Comparison of ENCODE assay signal across 9 cellular contexts in the genomic region with DNA sequence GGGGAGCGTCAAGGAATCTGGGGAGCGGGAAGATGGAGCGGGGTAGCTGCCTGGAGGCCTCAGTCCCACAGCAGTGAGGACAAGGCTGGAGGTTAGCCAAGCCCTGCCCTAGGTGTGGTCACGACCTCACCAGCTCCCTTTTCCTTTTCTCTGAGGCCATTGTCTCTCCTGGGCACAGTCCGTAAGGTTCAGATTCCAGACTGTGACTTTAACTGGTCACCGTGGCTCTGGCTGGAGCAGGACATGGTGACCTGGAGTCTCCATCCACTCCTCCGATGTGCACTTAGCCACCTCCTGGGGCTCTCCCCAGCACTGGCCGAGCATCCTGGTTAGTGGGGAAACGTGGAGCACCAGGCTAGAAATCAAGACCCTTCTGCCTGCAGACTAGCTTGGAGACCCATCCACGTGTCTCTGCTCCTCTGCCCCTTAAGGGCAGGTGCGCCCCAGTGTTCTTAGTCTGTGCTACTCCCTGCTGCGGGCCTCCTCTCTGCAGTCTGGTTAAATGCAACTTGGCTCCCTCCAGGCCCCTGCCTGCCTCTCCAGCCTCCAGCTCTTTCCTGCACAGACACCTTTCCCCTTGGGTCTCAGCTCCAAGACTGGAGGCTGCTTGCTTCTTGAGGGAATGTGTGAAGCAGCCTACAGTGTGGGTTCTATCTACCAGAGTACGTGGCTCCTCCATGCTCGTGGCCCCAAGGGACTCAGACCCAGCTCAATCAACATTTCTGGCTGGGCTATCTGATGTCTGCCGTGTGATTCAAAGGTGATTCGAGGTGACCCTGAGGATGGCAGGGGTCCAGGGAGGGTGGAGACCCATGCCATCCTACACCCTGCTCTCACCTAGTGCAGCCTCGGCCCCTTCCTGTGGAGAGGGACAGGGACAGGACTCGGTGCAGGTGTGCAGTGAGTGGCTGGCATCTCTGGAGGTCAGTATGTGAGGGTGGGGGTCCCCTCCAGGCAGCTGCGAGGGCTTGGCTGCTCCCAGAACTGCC. TPM values are rescaled to one million over a fixed set of nuclear protein-coding genes. Genes with fewer than 3 reads are reported as not detected.
DNase-seq lines count a peak whose midpoint lies in the region; TF ChIP-seq lines count a peak whose summit lies in the region.
"Had no signal": no experiment of that assay in that cellular context is flagged by ENCODE, and none has a peak within 500 bp of the region (broad histone marks: within the 10 kb centered on the region; RNA-seq: fewer than 3 reads in every experiment).

No MANE protein-coding gene starts in this region.

- H3K9me3 Mint-ChIP-seq in CD8-positive, alpha-beta memory T cell = no peaks in the 10 kb centered on the region
- no peaks in the 10 kb centered on the region for H3K9me3 Mint-ChIP-seq in chondrocyte (ENCODE audit: low read depth)

- H3K4me3 Mint-ChIP-seq in CD8-positive, alpha-beta memory T cell = peak overlapping the region; percentile 79 to 95 (median 93)
- H3K4me3 Mint-ChIP-seq in chondrocyte (ENCODE audit: unreplicated experiment) = peak overlapping the region; percentile 94

- no peaks in the 10 kb centered on the region for H3F3A ChIP-seq in neural cell (ENCODE audit: insufficient read depth, low read length, poor library complexity, severe bottlenecking)

- H3K36me3 ChIP-seq in CD8-positive, alpha-beta memory T cell (ENCODE audit: insufficient read depth, low read length) = peaks cover 5% of the 10 kb centered on the region
- no peaks in the 10 kb centered on the region; the same call in 1 of the 2 replicates for H3K36me3 ChIP-seq in Karpas-422 (ENCODE audit: insufficient read depth, low read length)
- no peaks in the 10 kb centered on the region for H3K36me3 ChIP-seq in neural cell (ENCODE audit: insufficient read depth, low read length)

- H3K9me2 ChIP-seq in Karpas-422 (replicated peaks; ENCODE audit: insufficient read depth, low read length) (no peaks in the 10 kb centered on the region), neural cell (ENCODE audit: insufficient read depth, low read length) (no peaks in the 10 kb centered on the region)

- H3K27me3 Mint-ChIP-seq in CD8-positive, alpha-beta memory T cell = peaks cover 11 to 17% of the 10 kb centered on the region in 2 donors
- H3K27me3 Mint-ChIP-seq in chondrocyte (ENCODE audit: low read depth) = peaks cover 15% of the 10 kb centered on the region

- no peak for DNase-seq in CD8-positive, alpha-beta memory T cell
- DNase-seq in Karpas-422 = peak; percentile 74
- DNase-seq in chondrocyte (ENCODE audit: low spot score) = no peak
- DNase-seq in NCI-H748 (lab: John Stamatoyannopoulos, UW; ENCODE audit: unreplicated experiment) = no peak
- no peak for DNase-seq in ACHN
- no peak for DNase-seq in AML-193 (lab: John Stamatoyannopoulos, UW)
- no peak for DNase-seq in ureter (ENCODE audit: low spot score)
- DNase-seq: dermis blood vessel endothelial cell had no signal

- H3K27me3 ChIP-seq in CD8-positive, alpha-beta memory T cell (ENCODE audit: insufficient read depth, low read length, poor library complexity, severe bottlenecking) = peaks cover 18% of the 10 kb centered on the region
- H3K27me3 ChIP-seq in Karpas-422 (ENCODE audit: low read length) (no peaks in the 10 kb centered on the region), neural cell (ENCODE audit: insufficient read depth, low read depth, low read length) (peaks cover 19% of the 10 kb centered on the region)

- H3K27ac ChIP-seq in CD8-positive, alpha-beta memory T cell (ENCODE audit: low read depth, low read length) = peak overlapping the region; percentile 97
- peak overlapping the region; percentile 97 for H3K27ac ChIP-seq in Karpas-422 (ENCODE audit: low read length)
- no peak overlapping the region for H3K27ac ChIP-seq in neural cell (ENCODE audit: low read length)

- no peaks in the 10 kb centered on the region for H3K9me3 ChIP-seq in CD8-positive, alpha-beta memory T cell (ENCODE audit: low read length)
- H3K9me3 ChIP-seq in Karpas-422 (ENCODE audit: low read length) (no peaks in the 10 kb centered on the region), neural cell (ENCODE audit: low read length) (no peaks in the 10 kb centered on the region)

- H3K79me2 ChIP-seq in Karpas-422 (ENCODE audit: low read length) (peaks cover 64% of the 10 kb centered on the region), neural cell (replicated peaks; ENCODE audit: insufficient read depth, low read length) (peaks cover 13% of the 10 kb centered on the region)

- POLR2A ChIA-PET in CD8-positive, alpha-beta memory T cell (lab: Charles Lee) = interaction anchor here (0.6 kb wide), 1 partner anchor 8 kb away, joined by 3 read pairs; no protein-coding TSS in a partner anchor

- peak overlapping the region; percentile 65 to 97 (median 93) for H3K27ac Mint-ChIP-seq in CD8-positive, alpha-beta memory T cell
- H3K27ac Mint-ChIP-seq in chondrocyte (ENCODE audit: unreplicated experiment) = peak overlapping the region; percentile 97

- TF ChIP-seq CTCF in chondrocyte (IDR thresholded peaks at IDR 0.05) (no peak), neural cell (IDR thresholded peaks at IDR 0.05; ENCODE audit: poor library complexity, severe bottlenecking) (no peak)

- peaks cover 23 to 58% (median 25%) of the 10 kb centered on the region in 3 donors for H3K4me1 Mint-ChIP-seq in CD8-positive, alpha-beta memory T cell
- peaks cover 59% of the 10 kb centered on the region for H3K4me1 Mint-ChIP-seq in chondrocyte (ENCODE audit: low read depth)

- peak overlapping the region; percentile 100 for H3K9ac ChIP-seq in Karpas-422 (ENCODE audit: low read length)
- no peak overlapping the region for H3K9ac ChIP-seq in neural cell (ENCODE audit: low read length)

- peaks cover 37% of the 10 kb centered on the region for H3K4me1 ChIP-seq in CD8-positive, alpha-beta memory T cell (ENCODE audit: insufficient read depth, low read length)
- peaks cover 58% of the 10 kb centered on the region for H3K4me1 ChIP-seq in Karpas-422 (ENCODE audit: low read length)

- no peak for TF ChIP-seq EP300 in neural cell (conservative IDR thresholded peaks at IDR 0.05; ENCODE audit: poor library complexity, severe bottlenecking)

- in situ Hi-C loops in ACHN (cut with HindIII; ENCODE audit: low pct_ligation_motif_present, low pct_unique_long_range_greater_than_20kb, low sequenced_read_pairs) = no loop called here

- TF ChIP-seq RAD21 in neural cell (conservative IDR thresholded peaks at IDR 0.05) = no peak

- peak overlapping the region; percentile 93 for H3K4me3 ChIP-seq in CD8-positive, alpha-beta memory T cell (ENCODE audit: low read length)
- peak overlapping the region; percentile 95 for H3K4me3 ChIP-seq in Karpas-422 (ENCODE audit: low read length)
- H3K4me3 ChIP-seq in neural cell (ENCODE audit: low read length) = peak overlapping the region; percentile 99

- H3K4me2 ChIP-seq in Karpas-422 (ENCODE audit: low read depth, low read length, poor library complexity, severe bottlenecking) = peak overlapping the region; percentile 95
- H3K4me2 ChIP-seq in neural cell (ENCODE audit: low read length) = no peak overlapping the region

- H2AFZ ChIP-seq in Karpas-422 (ENCODE audit: low read length) (no peak overlapping the region), neural cell (ENCODE audit: low read depth, low read length) (no peak overlapping the region)

- H3K36me3 Mint-ChIP-seq in CD8-positive, alpha-beta memory T cell = peaks cover 0 to 11% (median 0%) of the 10 kb centered on the region in 3 donors
- peaks cover 1% of the 10 kb centered on the region for H3K36me3 Mint-ChIP-seq in chondrocyte (ENCODE audit: low read depth)

- CTCF ChIA-PET in CD8-positive, alpha-beta memory T cell (lab: Charles Lee) = no interaction called here

- H4K20me1 ChIP-seq in Karpas-422 (ENCODE audit: insufficient read depth, low read depth, low read length) (peaks cover 5% of the 10 kb centered on the region; the same call in 1 of the 2 replicates), neural cell (ENCODE audit: insufficient read depth) (no peaks in the 10 kb centered on the region)

TF ChIP-seq in neural cell, 6 proteins besides CTCF, POLR2A, EP300 and RAD21 (continues in another document):
- TF ChIP-seq SMC3 (conservative IDR thresholded peaks at IDR 0.05; ENCODE audit: poor library complexity) (no peak), EZH2 (IDR thresholded peaks at IDR 0.05; ENCODE audit: borderline replicate concordance, insufficient read depth, low read length, poor library complexity, severe bottlenecking) (no peak), MXI1 (conservative IDR thresholded peaks at IDR 0.05; ENCODE audit: poor library complexity, severe bottlenecking) (no peak)

RNA-seq across cellular contexts. Expression of a gene that starts 5.2 kb away (rescaled TPM):
- 10 to 100 TPM; 42.4 to 44.7 TPM for total RNA-seq in CD8-positive, alpha-beta memory T cell
- polyA plus RNA-seq in CD8-positive, alpha-beta memory T cell = 69.9 TPM
- 163 and 270 TPM in 2 replicates for total RNA-seq in Karpas-422 (2014; rRNA removed; shearing (Covaris generic); ENCODE audit: low replicate concordance)
- total RNA-seq in chondrocyte = 101 to 111 TPM (median 107 TPM) in 3 replicates
- polyA plus RNA-seq in neural cell = 81.4 and 89.2 TPM in 2 replicates
- 45.8 and 46.9 TPM in 2 replicates for polyA minus RNA-seq in neural cell
- total RNA-seq in ureter = 69.9 TPM

RNA-seq across cellular contexts. Expression of a gene that starts 23.2 kb away (rescaled TPM):
- total RNA-seq in CD8-positive, alpha-beta memory T cell = not detected
- polyA plus RNA-seq in CD8-positive, alpha-beta memory T cell = not detected
- total RNA-seq in Karpas-422 (2014; rRNA removed; shearing (Covaris generic); ENCODE audit: low replicate concordance) = not detected in 2 replicates
- total RNA-seq in chondrocyte = not detected in 3 replicates
- not detected in 2 replicates for polyA plus RNA-seq in neural cell
- polyA minus RNA-seq in neural cell = not detected in 2 replicates
- total RNA-seq in ureter = not detected
- total RNA-seq: dermis blood vessel endothelial cell had no signal

RNA-seq across cellular contexts. Expression of a gene that starts 28.9 kb away (rescaled TPM):
- total RNA-seq in CD8-positive, alpha-beta memory T cell = 10 to 100 TPM; 18.7 to 19.6 TPM
- 9.3 TPM for polyA plus RNA-seq in CD8-positive, alpha-beta memory T cell
- total RNA-seq in Karpas-422 (2014; rRNA removed; shearing (Covaris generic); ENCODE audit: low replicate concordance) = 3.5 and 7.8 TPM in 2 replicates
- total RNA-seq in chondrocyte = 17.8 to 18.3 TPM (median 18.3 TPM) in 3 replicates
- 27.6 and 28.0 TPM in 2 replicates for polyA plus RNA-seq in neural cell
- 21.8 and 28.5 TPM in 2 replicates for polyA minus RNA-seq in neural cell
- total RNA-seq in ureter = 14.6 TPM

RNA-seq across cellular contexts. Expression of a gene that starts 42.2 kb away (rescaled TPM):
- not detected for total RNA-seq in CD8-positive, alpha-beta memory T cell
- not detected for polyA plus RNA-seq in CD8-positive, alpha-beta memory T cell
- not detected in 2 replicates for total RNA-seq in Karpas-422 (2014; rRNA removed; shearing (Covaris generic); ENCODE audit: low replicate concordance)
- total RNA-seq in chondrocyte (not detected in 3 replicates), ureter (not detected)
- polyA plus RNA-seq in neural cell = 0.26 TPM in 1 of 2 replicates, not detected in the other
- polyA minus RNA-seq in neural cell = 0.35 TPM in 1 of 2 replicates, not detected in the other
- total RNA-seq: dermis blood vessel endothelial cell had no signal

RNA-seq across cellular contexts. Expression of a gene that starts 51.1 kb away (rescaled TPM):
- 10 to 100 TPM; 26.9 to 28.4 TPM for total RNA-seq in CD8-positive, alpha-beta memory T cell
- polyA plus RNA-seq in CD8-positive, alpha-beta memory T cell = 51.7 TPM
- 18.6 and 31.1 TPM in 2 replicates for total RNA-seq in Karpas-422 (2014; rRNA removed; shearing (Covaris generic); ENCODE audit: low replicate concordance)
- total RNA-seq in chondrocyte (44.4 to 55.6 TPM (median 45.8 TPM) in 3 replicates), ureter (68.7 TPM)
- polyA plus RNA-seq in neural cell = 67.1 and 67.7 TPM in 2 replicates
- 86.9 and 111 TPM in 2 replicates for polyA minus RNA-seq in neural cell
